In the genomic region with DNA sequence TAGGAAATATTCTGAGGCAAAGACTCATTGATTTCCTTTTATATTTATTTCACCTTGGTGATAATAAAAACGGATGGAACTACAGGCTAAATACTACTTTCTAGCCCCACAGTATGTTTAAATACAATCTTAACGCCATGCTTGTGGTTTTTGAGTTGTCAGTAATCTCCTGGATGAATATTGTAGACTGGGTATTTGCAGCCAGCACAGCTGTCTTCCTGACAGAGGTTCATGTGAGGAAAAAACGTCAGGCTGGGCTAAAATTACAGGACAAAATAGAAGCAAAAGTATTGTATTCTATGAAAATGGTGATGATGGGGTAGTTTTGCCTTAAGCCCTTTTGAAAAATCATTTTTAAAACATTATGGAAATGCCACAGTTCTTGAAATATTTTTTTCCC, we compare ENCODE assay signal across 21 cellular contexts.
"Had no signal": no experiment of that assay in that cellular context is flagged by ENCODE, and none has a peak within 500 bp of the region (broad histone marks: within the 10 kb centered on the region; RNA-seq: fewer than 3 reads in every experiment).

No MANE protein-coding gene starts in this region.

- H2AFZ ChIP-seq: hepatocyte had no signal

- DNase-seq: cortex of kidney; dorsolateral prefrontal cortex; effector CD8-positive, alpha-beta T cell; foreskin keratinocyte; kidney; left cardiac atrium; left ventricle myocardium inferior; lower lobe of right lung; midbrain; naive thymus-derived CD4-positive, alpha-beta T cell; posterior cingulate gyrus; stimulated activated CD4-positive, alpha-beta T cell treated with anti-CD3 and anti-CD28 coated beads, Interleukin-4, amount 100 ng/mL, for 1 hour; testis; upper lobe of right lung had no signal

- ATAC-seq: esophagus mucosa; foreskin keratinocyte; left cardiac atrium; lower lobe of right lung; naive thymus-derived CD4-positive, alpha-beta T cell; sciatic nerve; stimulated activated memory B cell treated with anti-CD40 and anti-IgM and Interleukin-4, amounts not matched to agents 10 μg/mL and 1 μg/mL and 100 μg/mL, for 72 hours; upper lobe of right lung had no signal

- FAIRE-seq: endometrium, kidney had no signal

- H3K36me3 ChIP-seq: left ventricle myocardium inferior, lower lobe of right lung, upper lobe of right lung, vagina had no signal

- H3K27me3 ChIP-seq: dorsolateral prefrontal cortex, foreskin keratinocyte, hepatocyte, testis, tibial nerve, upper lobe of right lung, vagina had no signal

- H3K27ac ChIP-seq: dorsolateral prefrontal cortex, foreskin keratinocyte, hepatocyte, left ventricle myocardium inferior, lower lobe of right lung, testis, tibial nerve, upper lobe of right lung, vagina had no signal

- H3K79me2 ChIP-seq: hepatocyte had no signal

- H3K4me1 ChIP-seq: left ventricle myocardium inferior, lower lobe of right lung, testis, tibial nerve, upper lobe of right lung, vagina had no signal

- H3K4me3 ChIP-seq: dorsolateral prefrontal cortex, hepatocyte, left ventricle myocardium inferior, lower lobe of right lung, testis, tibial nerve, upper lobe of right lung, vagina had no signal

- H3K9me3 ChIP-seq: lower lobe of right lung, testis, tibial nerve, upper lobe of right lung, vagina had no signal

- H3K4me2 ChIP-seq: hepatocyte had no signal
